8 cellular contexts compared by ENCODE assay signal in the genomic region with DNA sequence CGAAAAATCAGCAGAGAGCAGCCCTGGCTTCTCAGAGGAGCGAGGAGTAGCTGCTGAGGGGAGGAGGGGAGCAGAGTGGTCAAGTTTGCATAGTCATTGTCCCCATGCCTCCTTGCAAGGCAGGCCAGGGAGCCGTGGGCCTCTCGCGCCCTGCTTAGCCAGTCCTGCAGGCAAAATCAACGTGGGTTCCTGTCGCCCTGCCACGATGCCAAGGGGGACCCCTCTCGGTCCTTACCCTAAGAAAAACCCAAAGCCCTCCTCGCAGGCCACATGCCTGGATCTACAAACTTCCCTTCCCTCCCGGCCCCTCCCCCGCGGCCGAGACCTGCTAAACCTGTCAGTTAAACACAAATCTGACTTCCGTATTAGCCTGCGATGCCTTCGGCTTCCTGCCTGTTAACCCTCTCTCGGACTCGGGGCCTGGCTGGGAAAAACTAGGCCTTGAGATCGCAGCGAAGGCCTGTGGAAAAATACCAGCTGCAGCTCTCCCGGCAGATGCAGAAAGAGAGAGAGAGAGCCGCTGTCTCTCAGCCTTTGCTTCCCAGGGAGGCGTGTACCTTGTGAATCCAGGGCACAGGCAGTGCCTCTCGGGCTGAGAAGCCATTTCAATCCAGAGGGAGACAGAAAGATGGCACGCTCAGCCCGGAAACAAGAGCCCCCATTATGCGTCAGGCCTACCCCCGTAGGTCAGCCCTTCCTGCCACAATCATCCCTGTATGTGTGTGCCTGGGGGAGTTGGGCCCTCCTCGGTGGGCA. TPM values are rescaled to one million over a fixed set of nuclear protein-coding genes. Genes with fewer than 3 reads are reported as not detected.
DNase-seq lines count a peak whose midpoint lies in the region; ATAC-seq, FAIRE-seq and TF ChIP-seq lines count a peak whose summit lies in the region.

No MANE protein-coding gene starts in this region.

- 2% methylated on average over 30 of the region's 30 CpGs for WGBS in GM12878 (ENCODE audit: insufficient coverage, insufficient replicate concordance, low lambda C conversion rate, missing lambda C conversion rate)

- SMC1A ChIA-PET in GM12878 (lab: Charles Lee; ENCODE audit: uncharacterized antibody, unreplicated experiment) = interaction anchor here (0.8 to 6.5 kb wide), 9 partner anchors 8 to 253 kb away, joined by 3 to 72 read pairs (median 22); no protein-coding TSS in a partner anchor

- 0 out of 2 replicates have a peak, but pooled peaks have one; percentile 32 for TF ChIP-seq CTCF in HEK293 (tag by site-specific recombination; IDR thresholded peaks at IDR 0.05)
- no peak for TF ChIP-seq CTCF in GM12878 (IDR thresholded peaks at IDR 0.05 in 2 of 3, conservative IDR thresholded peaks at IDR 0.05 in 1 of 3; ENCODE audit: control insufficient read depth in 2 of 3, extremely low read depth in 1 of 3, insufficient read depth in 1 of 3, low read depth in 3 of 3, low read length in 3 of 3)

- TF ChIP-seq POLR2A in GM12878 (IDR thresholded peaks at IDR 0.05; ENCODE audit: low read depth, low read length) = peak; percentile 90

- H3K9ac ChIP-seq in GM12878 (ENCODE audit: control insufficient read depth, insufficient read depth, low read length) (peak overlapping the region; percentile 93), iPS-18a (ENCODE audit: low read length) (peak overlapping the region; percentile 88)

- H3K4me2 ChIP-seq in GM12878 (ENCODE audit: control insufficient read depth, insufficient read depth) = peak overlapping the region; percentile 95

- H3K4me3 Mint-ChIP-seq in T-helper 2 cell treated with Interferon-gamma antibody and Interleukin-4, amounts not matched to agents 5 μg/mL and 100 μg/mL, for 36 hours = no peak overlapping the region

- intact Hi-C loops in GM12878 (cut with micrococcal nuclease; ENCODE audit: unreplicated experiment) = no loop called here

- H3K4me3 ChIP-seq in HEK293 (ENCODE audit: low read depth, low read length) = no peak overlapping the region
- H3K4me3 ChIP-seq in GM12878 = peak overlapping the region; percentile 67
- peak overlapping the region; percentile 25 for H3K4me3 ChIP-seq in iPS-18a (ENCODE audit: low read length)
- H3K4me3 ChIP-seq in skeletal muscle cell (ENCODE audit: low read depth, low read length) = peak overlapping the region; percentile 11

- no peak for TF ChIP-seq RAD21 in GM12878 (IDR thresholded peaks at IDR 0.05; ENCODE audit: insufficient read depth, low read depth, low read length)

- peaks cover 54% of the 10 kb centered on the region for H3K4me1 Mint-ChIP-seq in T-helper 2 cell treated with Interferon-gamma antibody and Interleukin-4, amounts not matched to agents 5 μg/mL and 100 μg/mL, for 36 hours (ENCODE audit: low read depth)

- peak; percentile 87 for FAIRE-seq in GM12878 (lab: Jason Lieb, UNC)

- H3K4me1 ChIP-seq in HEK293 (ENCODE audit: control insufficient read depth, insufficient read depth, low read length) (peaks cover 48% of the 10 kb centered on the region), GM12878 (ENCODE audit: control insufficient read depth, insufficient read depth, low read length) (peaks cover 46% of the 10 kb centered on the region), iPS-18a (ENCODE audit: control insufficient read depth, low read depth, low read length) (peaks cover 91% of the 10 kb centered on the region)

- H3K27me3 ChIP-seq in GM12878 (replicated peaks in 1 of 2; ENCODE audit: control insufficient read depth in 2 of 2, insufficient read depth in 2 of 2, low read length in 1 of 2) (no peaks in the 10 kb centered on the region), iPS-18a (ENCODE audit: control insufficient read depth, insufficient read depth, low read length) (no peaks in the 10 kb centered on the region)

- RAD21 ChIA-PET in GM12878 (lab: Charles Lee; ENCODE audit: unreplicated experiment) = interaction anchor here (0.6 to 13.0 kb wide), 16 partner anchors 10 to 966 kb away, joined by 3 to 123 read pairs (median 6); no protein-coding TSS in a partner anchor

- no peaks in the 10 kb centered on the region for H3K36me3 ChIP-seq in HEK293 (ENCODE audit: control insufficient read depth in 2 of 2, insufficient read depth in 1 of 2, low read length in 2 of 2)
- no peaks in the 10 kb centered on the region for H3K36me3 ChIP-seq in GM12878 (ENCODE audit: control insufficient read depth in 2 of 2, insufficient read depth in 2 of 2, low read length in 1 of 2)
- peaks cover 22% of the 10 kb centered on the region for H3K36me3 ChIP-seq in iPS-18a (ENCODE audit: control insufficient read depth, low read depth, low read length)

- no peaks in the 10 kb centered on the region for H3K27me3 Mint-ChIP-seq in T-helper 2 cell treated with Interferon-gamma antibody and Interleukin-4, amounts not matched to agents 5 μg/mL and 100 μg/mL, for 36 hours (ENCODE audit: low read depth)

- peak overlapping the region; percentile 97 for H3K27ac Mint-ChIP-seq in T-helper 2 cell treated with Interferon-gamma antibody and Interleukin-4, amounts not matched to agents 5 μg/mL and 100 μg/mL, for 36 hours

- H3K27ac ChIP-seq in HEK293 (ENCODE audit: extremely low read depth, low read depth, low read length) (peak overlapping the region; percentile 97), GM12878 (ENCODE audit: control insufficient read depth, insufficient read depth) (peak overlapping the region; percentile 99), iPS-18a (ENCODE audit: low read length) (peak overlapping the region; percentile 98)

- peak in 1 of 2 experiments; percentile 49; a peak in 1 of 4 replicates for TF ChIP-seq EP300 in GM12878 (IDR thresholded peaks at IDR 0.05; ENCODE audit: borderline replicate concordance in 1 of 2, control insufficient read depth in 1 of 2, low read depth in 2 of 2, low read length in 2 of 2)

- H3K9me3 ChIP-seq in HEK293 (ENCODE audit: control insufficient read depth, insufficient read depth, low read depth, low read length) (no peaks in the 10 kb centered on the region), GM12878 (replicated peaks; ENCODE audit: control insufficient read depth, insufficient read depth, low read length) (no peaks in the 10 kb centered on the region), iPS-18a (ENCODE audit: control insufficient read depth, low read depth, low read length) (no peaks in the 10 kb centered on the region)

- CTCF ChIA-PET in HEK293 (lab: Yijun Ruan, JAX) (interaction anchor here (0.8 to 3.5 kb wide), 6 partner anchors 15 to 263 kb away, joined by 3 to 26 read pairs (median 7); no protein-coding TSS in a partner anchor), GM12878 (lab: Yijun Ruan, JAX) (interaction anchor here (0.7 to 13.0 kb wide), 8 partner anchors 8 to 255 kb away, joined by 3 to 129 read pairs (median 4); no protein-coding TSS in a partner anchor)

- in situ Hi-C loops in GM12878 (cut with MboI) = no loop called here

- H3K9me3 Mint-ChIP-seq in T-helper 2 cell treated with Interferon-gamma antibody and Interleukin-4, amounts not matched to agents 5 μg/mL and 100 μg/mL, for 36 hours = no peaks in the 10 kb centered on the region

- DNase-seq in GDM1 (lab: John Stamatoyannopoulos, UW) (peak; percentile 89), NCI-H128 (lab: John Stamatoyannopoulos, UW; ENCODE audit: unreplicated experiment) (peak; percentile 81), GM12878 (ENCODE audit: low read depth, low spot score) (no peak), skeletal muscle cell (ENCODE audit: low read depth) (peak; percentile 91)
- DNase-seq in T-helper 2 cell treated with Interferon-gamma antibody and Interleukin-4, amounts not matched to agents 5 μg/mL and 100 μg/mL, for 36 hours (ENCODE audit: low spot score) = peak; percentile 57
- no peak for DNase-seq in NK-92 treated with Interleukin-12 subunit alpha and Interleukin-12 subunit beta, amount 100 ng/mL, for 24 hours (lab: John Stamatoyannopoulos, UW)

- POLR2A ChIA-PET in HEK293 (lab: Yijun Ruan, JAX) (interaction anchor here (0.5 to 2.1 kb wide), 2 partner anchors 26 to 85 kb away, joined by 6 to 7 read pairs; no protein-coding TSS in a partner anchor), GM12878 (lab: Charles Lee) (interaction anchor here (0.6 to 5.7 kb wide), 13 partner anchors 10 to 255 kb away, joined by 3 to 58 read pairs (median 8); partner anchors contain the start of gene NCOA3)

- peaks cover 49% of the 10 kb centered on the region for H3K79me2 ChIP-seq in GM12878 (ENCODE audit: control insufficient read depth, insufficient read depth, low read length)

- no peaks in the 10 kb centered on the region for H4K20me1 ChIP-seq in GM12878 (ENCODE audit: control insufficient read depth, insufficient read depth)

- peak overlapping the region; percentile 84 for H2AFZ ChIP-seq in GM12878 (ENCODE audit: control insufficient read depth, low read depth, low read length)

- peak; percentile 71 for ATAC-seq in GM12878

- TSS peak; percentile 67 for BruUV-seq in GM12878 (replicated peaks; lab: Mats Ljungman, UMichigan)

- peaks cover 28% of the 10 kb centered on the region for H3K36me3 Mint-ChIP-seq in T-helper 2 cell treated with Interferon-gamma antibody and Interleukin-4, amounts not matched to agents 5 μg/mL and 100 μg/mL, for 36 hours (ENCODE audit: low read depth)

TF ChIP-seq in HEK293, 187 proteins besides CTCF, POLR2A, EP300 and RAD21 (continues in another document):
- peak; percentile 44 for TF ChIP-seq SP2 (tag by site-specific recombination; IDR thresholded peaks at IDR 0.05)

TF ChIP-seq in GM12878, 131 proteins besides CTCF, POLR2A, EP300 and RAD21 (continues in another document):
- no peak for TF ChIP-seq FOXM1 (IDR thresholded peaks at IDR 0.05; ENCODE audit: low read depth, low read length)
- TF ChIP-seq MAX (IDR thresholded peaks at IDR 0.05; ENCODE audit: low read depth, low read length) = peak; percentile 64
- no peak; the same call in 1 of the 2 replicates for TF ChIP-seq CBFB (IDR thresholded peaks at IDR 0.05; ENCODE audit: low read depth)

RNA-seq across cellular contexts. Expression of gene ZMYND8, which starts 1.0 kb away (rescaled TPM):
- 207 and 208 TPM in 2 replicates for total RNA-seq in GM12878 (2013; cell fraction: nucleolus; rRNA removed)
- 17.8 and 18.5 TPM in 2 replicates for total RNA-seq in GM12878 (2014; rRNA removed)
- 24.1 and 24.2 TPM in 2 replicates for total RNA-seq in GM12878 (2014; rRNA removed; fragmentation: Illumina TruSeq; extraction: Trizol)
- 42.1 and 54.8 TPM in 2 replicates for total RNA-seq in GM12878 (2021)
- polyA plus RNA-seq in GM12878 (2011; ENCODE audit: low read depth) = 9.9 TPM
- 26.6 and 34.3 TPM in 2 replicates for polyA plus RNA-seq in GM12878 (2011; rRNA removed)
- polyA plus RNA-seq in GM12878 (2011; cell fraction: cytosol; rRNA removed) = 21.0 and 23.6 TPM in 2 replicates
- polyA plus RNA-seq in GM12878 (2011; cell fraction: nucleus; rRNA removed) = 69.7 and 78.1 TPM in 2 replicates
- 16.4 and 22.5 TPM in 2 replicates for polyA plus RNA-seq in GM12878 (2012)
- 27.1 and 27.9 TPM in 2 replicates for polyA plus RNA-seq in GM12878 (2014; fragmentation: Illumina TruSeq; extraction: Trizol)
- 10 to 100 TPM; 12.9 to 18.4 TPM for polyA plus RNA-seq in GM12878 (2014; fragmentation: Nextera tagmentation; extraction: Ambion mirVana)
- 21.7 and 22.7 TPM in 2 replicates for polyA plus RNA-seq in GM12878 (2014; rRNA removed)
- polyA plus RNA-seq in GM12878 (2016; fragmentation: Nextera tagmentation; extraction: Ambion mirVana) = 10 to 100 TPM; 22.1 to 25.0 TPM
- 49.9 and 55.7 TPM in 2 replicates for polyA minus RNA-seq in GM12878 (2011; rRNA and poly(A)+ RNA removed)
- 18.0 and 20.2 TPM in 2 replicates for polyA minus RNA-seq in GM12878 (2011; cell fraction: cytosol; rRNA and poly(A)+ RNA removed)
- 45.5 and 61.3 TPM in 2 replicates for polyA minus RNA-seq in GM12878 (2011; cell fraction: nucleus; rRNA and poly(A)+ RNA removed)

Comparison
In these comparisons a context has a peak if more than half of its experiments do, and no peak if none do; other contexts are left out.
1. DNase-seq: peak in GDM1 (single experiment), NCI-H128 (single experiment), T-helper 2 cell treated with Interferon-gamma antibody and Interleukin-4, amounts not matched to agents 5 μg/mL and 100 μg/mL, for 36 hours (single experiment) and skeletal muscle cell (single experiment); none in GM12878 (single experiment) and NK-92 treated with Interleukin-12 subunit alpha and Interleukin-12 subunit beta, amount 100 ng/mL, for 24 hours (single experiment).
2. Peak in every context shown above with its lines, with median percentiles within 50 percentile points of each other: H3K27ac ChIP-seq.